ENCODE assay signal across 30 cellular contexts in the genomic region with DNA sequence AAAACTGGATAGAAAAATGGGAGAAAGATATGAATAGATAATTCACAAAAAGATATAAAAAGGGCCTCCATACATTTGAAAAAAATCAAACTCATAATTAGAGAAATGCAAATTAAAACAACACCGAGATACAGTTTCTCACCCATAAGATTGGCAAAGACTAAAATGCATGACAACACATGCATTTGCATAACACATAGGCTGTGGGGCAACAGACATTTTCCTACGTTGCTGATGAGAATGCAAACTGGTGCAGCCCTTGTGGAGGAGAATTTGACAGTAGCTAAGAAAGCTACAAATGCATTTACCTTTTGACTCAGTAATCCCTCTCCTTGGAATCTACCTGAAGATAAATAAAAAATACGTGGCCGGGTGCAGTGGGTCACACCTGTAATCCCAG. TPM values are rescaled to one million over a fixed set of nuclear protein-coding genes. Genes with fewer than 3 reads are reported as not detected.
"Had no signal": no experiment of that assay in that cellular context is flagged by ENCODE, and none has a peak within 500 bp of the region (broad histone marks: within the 10 kb centered on the region; RNA-seq: fewer than 3 reads in every experiment).

No MANE protein-coding gene starts in this region.

- H3K27ac ChIP-seq: ascending aorta, body of pancreas, KMS-11 had no signal

- H3K4me3 ChIP-seq: ascending aorta, body of pancreas, MG63 had no signal

- H3K4me2 ChIP-seq: KMS-11 had no signal

- DNase-seq: activated B cell treated with CpG ODN at 0.5 μM for 24 hours; activated CD4-positive, alpha-beta T cell treated with anti-CD3 and anti-CD28 coated beads for 1 hour; activated CD4-positive, alpha-beta T cell treated with anti-CD3 and anti-CD28 coated beads, Interleukin-2, amount 10 ng/mL, durations not matched to agents 24 days and 14 days; activated CD4-positive, alpha-beta T cell treated with anti-CD3 and anti-CD28 coated beads, Interleukin-2, amount 50 U/mL, for 48 hours; activated CD8-positive, alpha-beta memory T cell treated with anti-CD3 and anti-CD28 coated beads, Interleukin-2, amount 10 ng/mL, durations not matched to agents 7 days and 5 days; activated effector memory CD4-positive, alpha-beta T cell treated with Interleukin-2 at 50 U/mL for 16 hours; activated naive CD4-positive, alpha-beta T cell treated with Interleukin-2 at 50 U/mL for 16 hours; activated naive CD8-positive, alpha-beta T cell treated with anti-CD3 and anti-CD28 coated beads, Interleukin-2, amount 50 U/mL, for 24 hours; activated T-cell treated with anti-CD3 and anti-CD28 coated beads, Interleukin-2, amount 50 U/mL, for 24 hours; amniotic stem cell; body of pancreas; central memory CD4-positive, alpha-beta T cell; MG63; MV-4-11; NCI-H146; NCI-H187 treated with DMSO at 0.1 percent for 48 hours; NCI-H2081 treated with DMSO at 0.1 percent for 48 hours; NCI-H446; NCI-H524; NCI-H82; PC-3; SIG-M5; T-cell; T-helper 2 cell; T1000 had no signal

- H3K4me1 Mint-ChIP-seq: activated B cell treated with CpG ODN at 0.5 μM for 24 hours; activated CD4-positive, alpha-beta T cell treated with anti-CD3 and anti-CD28 coated beads, Interleukin-2, amount 10 ng/mL, durations not matched to agents 24 days and 14 days; activated CD8-positive, alpha-beta memory T cell treated with anti-CD3 and anti-CD28 coated beads, Interleukin-2, amount 10 ng/mL, durations not matched to agents 7 days and 5 days; activated naive CD8-positive, alpha-beta T cell treated with anti-CD3 and anti-CD28 coated beads, Interleukin-2, amount 50 U/mL, for 24 hours; IgD-negative memory B cell had no signal

- ATAC-seq: activated CD8-positive, alpha-beta memory T cell treated with anti-CD3 and anti-CD28 coated beads, Interleukin-2, amount 10 ng/mL, durations not matched to agents 7 days and 5 days; activated naive CD4-positive, alpha-beta T cell treated with anti-CD3 and anti-CD28 coated beads, Interleukin-2, amount 50 U/mL, for 72 hours; activated naive CD8-positive, alpha-beta T cell treated with anti-CD3 and anti-CD28 coated beads, Interleukin-2, amount 50 U/mL, for 24 hours; body of pancreas; PC-3; T-cell had no signal

- H3K36me3 Mint-ChIP-seq: activated CD8-positive, alpha-beta memory T cell treated with anti-CD3 and anti-CD28 coated beads, Interleukin-2, amount 10 ng/mL, durations not matched to agents 7 days and 5 days; activated naive CD4-positive, alpha-beta T cell treated with anti-CD3 and anti-CD28 coated beads, Interleukin-2, amount 50 U/mL, for 72 hours; IgD-negative memory B cell; T-cell had no signal

- H3K27me3 ChIP-seq: ascending aorta, body of pancreas, MG63 had no signal

- H3K27ac Mint-ChIP-seq: activated B cell treated with CpG ODN at 0.5 μM for 24 hours; activated CD4-positive, alpha-beta T cell treated with anti-CD3 and anti-CD28 coated beads, Interleukin-2, amount 10 ng/mL, durations not matched to agents 24 days and 14 days; activated CD8-positive, alpha-beta memory T cell treated with anti-CD3 and anti-CD28 coated beads, Interleukin-2, amount 10 ng/mL, durations not matched to agents 7 days and 5 days; activated naive CD4-positive, alpha-beta T cell treated with anti-CD3 and anti-CD28 coated beads, Interleukin-2, amount 50 U/mL, for 72 hours; activated naive CD8-positive, alpha-beta T cell treated with anti-CD3 and anti-CD28 coated beads, Interleukin-2, amount 50 U/mL, for 24 hours; activated T-cell treated with anti-CD3 and anti-CD28 coated beads, Interleukin-2, amount 50 U/mL, for 24 hours; activated T-helper 1 cell treated with anti-CD3 and anti-CD28 coated beads, Interleukin-12 subunit alpha, Interleukin-12 subunit beta, Interleukin-2, Interleukin-4 antibody, amounts not matched to agents 30 ng/mL and 10 ng/mL and 1 ng/mL, durations not matched to agents 14 hours and 24 hours and 36 hours; IgD-negative memory B cell; T-cell had no signal

- H3K4me3 Mint-ChIP-seq: activated B cell treated with CpG ODN at 0.5 μM for 24 hours; activated CD4-positive, alpha-beta T cell treated with anti-CD3 and anti-CD28 coated beads, Interleukin-2, amount 10 ng/mL, durations not matched to agents 24 days and 14 days; activated CD8-positive, alpha-beta memory T cell treated with anti-CD3 and anti-CD28 coated beads, Interleukin-2, amount 10 ng/mL, durations not matched to agents 7 days and 5 days; activated naive CD8-positive, alpha-beta T cell treated with anti-CD3 and anti-CD28 coated beads, Interleukin-2, amount 50 U/mL, for 24 hours; activated T-cell treated with anti-CD3 and anti-CD28 coated beads, Interleukin-2, amount 50 U/mL, for 24 hours; activated T-helper 1 cell treated with anti-CD3 and anti-CD28 coated beads, Interleukin-12 subunit alpha, Interleukin-12 subunit beta, Interleukin-2, Interleukin-4 antibody, amounts not matched to agents 30 ng/mL and 10 ng/mL and 1 ng/mL, durations not matched to agents 14 hours and 24 hours and 36 hours; IgD-negative memory B cell; T-cell had no signal

- H3K9ac ChIP-seq: KMS-11 had no signal

- H3K9me3 ChIP-seq: ascending aorta, body of pancreas, MG63 had no signal

- H3K4me1 ChIP-seq: ascending aorta had no signal

- H3K9me3 Mint-ChIP-seq: activated B cell treated with CpG ODN at 0.5 μM for 24 hours; activated CD4-positive, alpha-beta T cell treated with anti-CD3 and anti-CD28 coated beads, Interleukin-2, amount 10 ng/mL, durations not matched to agents 24 days and 14 days; activated naive CD4-positive, alpha-beta T cell treated with anti-CD3 and anti-CD28 coated beads, Interleukin-2, amount 50 U/mL, for 72 hours; activated naive CD8-positive, alpha-beta T cell treated with anti-CD3 and anti-CD28 coated beads, Interleukin-2, amount 50 U/mL, for 24 hours; activated T-cell treated with anti-CD3 and anti-CD28 coated beads, Interleukin-2, amount 50 U/mL, for 24 hours; activated T-helper 1 cell treated with anti-CD3 and anti-CD28 coated beads, Interleukin-12 subunit alpha, Interleukin-12 subunit beta, Interleukin-2, Interleukin-4 antibody, amounts not matched to agents 30 ng/mL and 10 ng/mL and 1 ng/mL, durations not matched to agents 14 hours and 24 hours and 36 hours; IgD-negative memory B cell; T-cell had no signal

- H3K36me3 ChIP-seq: ascending aorta, MG63 had no signal

RNA-seq across cellular contexts. Expression of gene TMEM40, which starts 26.0 kb away (rescaled TPM):
- total RNA-seq: activated B cell treated with CpG ODN at 0.5 μM for 24 hours; activated CD4-positive, alpha-beta T cell treated with anti-CD3 and anti-CD28 coated beads, Interleukin-2, amount 10 ng/mL, durations not matched to agents 24 days and 14 days; activated CD8-positive, alpha-beta memory T cell treated with anti-CD3 and anti-CD28 coated beads, Interleukin-2, amount 10 ng/mL, durations not matched to agents 7 days and 5 days; activated naive CD4-positive, alpha-beta T cell treated with anti-CD3 and anti-CD28 coated beads, Interleukin-2, amount 50 U/mL, for 72 hours; activated T-helper 1 cell treated with anti-CD3 and anti-CD28 coated beads, Interleukin-12 subunit alpha, Interleukin-12 subunit beta, Interleukin-2, Interleukin-4 antibody, amounts not matched to agents 30 ng/mL and 10 ng/mL and 1 ng/mL, durations not matched to agents 14 hours and 24 hours and 36 hours; ascending aorta; body of pancreas; T-cell had no signal
